Comparison of ENCODE assay signal across 17 cellular contexts in the genomic region with DNA sequence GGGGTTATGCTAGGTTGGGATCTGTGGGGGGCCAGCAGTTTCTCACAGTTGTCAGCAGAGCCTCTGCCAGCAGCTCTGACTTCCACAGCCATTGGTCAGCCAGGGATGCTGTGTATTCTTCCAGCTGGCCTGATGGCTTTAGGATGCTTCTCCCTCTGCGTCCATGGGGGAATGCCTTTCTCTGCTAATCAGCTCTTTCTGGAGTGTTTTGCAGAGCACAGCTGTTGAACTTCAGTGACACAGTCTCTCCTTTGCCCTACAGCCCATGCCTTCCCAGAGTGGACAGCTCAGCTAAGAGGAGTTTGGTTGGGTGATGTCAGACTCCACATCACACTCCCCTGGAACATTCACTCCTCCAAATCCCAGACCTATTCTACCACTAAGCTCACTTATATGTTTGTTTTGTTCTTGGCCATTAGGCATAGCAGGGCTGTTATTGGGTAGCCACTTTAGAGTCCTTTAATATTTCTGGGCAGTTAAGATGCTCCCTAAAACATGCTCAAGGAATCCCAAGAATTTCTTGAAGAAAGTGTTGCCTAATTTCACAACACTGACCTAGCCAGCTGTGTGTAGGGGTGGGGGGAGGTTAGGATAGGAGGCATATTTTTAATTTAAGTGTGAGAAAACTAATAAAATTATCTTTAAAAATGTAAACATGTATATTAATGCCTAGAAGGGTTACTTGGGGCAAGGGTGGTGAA.
DNase-seq lines count a peak whose midpoint lies in the region; ATAC-seq and TF ChIP-seq lines count a peak whose summit lies in the region.
"Had no signal": no experiment of that assay in that cellular context is flagged by ENCODE, and none has a peak within 500 bp of the region (broad histone marks: within the 10 kb centered on the region; RNA-seq: fewer than 3 reads in every experiment).

No MANE protein-coding gene starts in this region.

- H3K9me3 Mint-ChIP-seq in nephron, result peaks cover 3% of the 10 kb centered on the region
- peaks cover 14% of the 10 kb centered on the region for H3K9me3 Mint-ChIP-seq in activated naive CD4-positive, alpha-beta T cell treated with anti-CD3 and anti-CD28 coated beads for 36 hours

- H3K27ac Mint-ChIP-seq in nephron, result peak overlapping the region in 2 of 3 experiments; percentile 19 to 30
- no peak overlapping the region for H3K27ac Mint-ChIP-seq in activated naive CD4-positive, alpha-beta T cell treated with anti-CD3 and anti-CD28 coated beads for 36 hours
- H3K27ac Mint-ChIP-seq: CD4-positive, alpha-beta memory T cell; progenitor cell of endocrine pancreas; stimulated activated effector memory CD8-positive, alpha-beta T cell treated with anti-CD3 and anti-CD28 coated beads, Interleukin-12 subunit alpha, Interleukin-12 subunit beta, amount 100 ng/mL, for 72 hours had no signal

- no peaks in the 10 kb centered on the region for H3K4me1 Mint-ChIP-seq in nephron
- H3K4me1 Mint-ChIP-seq in activated naive CD4-positive, alpha-beta T cell treated with anti-CD3 and anti-CD28 coated beads for 36 hours (ENCODE audit: low read depth), result peaks cover 8% of the 10 kb centered on the region
- H3K4me1 Mint-ChIP-seq: CD4-positive, alpha-beta memory T cell; stimulated activated effector memory CD8-positive, alpha-beta T cell treated with anti-CD3 and anti-CD28 coated beads, Interleukin-12 subunit alpha, Interleukin-12 subunit beta, amount 100 ng/mL, for 72 hours had no signal

- ATAC-seq in left ventricle myocardium superior (peak; percentile 96), upper lobe of right lung (peak; percentile 84), HG02840 (IDR thresholded peaks at IDR 0.05; ENCODE audit: low FRiP score, unreplicated experiment) (no peak), GM21381 (IDR thresholded peaks at IDR 0.05; ENCODE audit: unreplicated experiment) (no peak)

- no peak overlapping the region for H3K27ac ChIP-seq in upper lobe of right lung
- H3K27ac ChIP-seq: WERI-Rb-1 had no signal

- no peaks in the 10 kb centered on the region for H3K36me3 ChIP-seq in upper lobe of right lung
- H3K36me3 ChIP-seq: WERI-Rb-1 had no signal

- no peaks in the 10 kb centered on the region for H3K27me3 ChIP-seq in upper lobe of right lung

- H3K4me3 Mint-ChIP-seq in nephron, result no peak overlapping the region
- H3K4me3 Mint-ChIP-seq in activated naive CD4-positive, alpha-beta T cell treated with anti-CD3 and anti-CD28 coated beads for 36 hours, result no peak overlapping the region
- H3K4me3 Mint-ChIP-seq: CD4-positive, alpha-beta memory T cell; stimulated activated effector memory CD8-positive, alpha-beta T cell treated with anti-CD3 and anti-CD28 coated beads, Interleukin-12 subunit alpha, Interleukin-12 subunit beta, amount 100 ng/mL, for 72 hours had no signal

- H3K4me1 ChIP-seq in upper lobe of right lung, result peaks cover 6% of the 10 kb centered on the region

- no peak overlapping the region for H3K4me3 ChIP-seq in choroid plexus epithelial cell (ENCODE audit: low read depth, low read length)
- H3K4me3 ChIP-seq in upper lobe of right lung, result no peak overlapping the region

- CTCF ChIA-PET in activated naive CD4-positive, alpha-beta T cell treated with anti-CD3 and anti-CD28 coated beads for 36 hours (lab: Charles Lee), result interaction anchor here (0.7 kb wide), 1 partner anchor 106 kb away, joined by 3 read pairs; no protein-coding TSS in a partner anchor

- intact Hi-C loops in left ventricle myocardium superior (cut with micrococcal nuclease), result no loop called here
- intact Hi-C loops in upper lobe of right lung (cut with DNase I), result no loop called here
- intact Hi-C loops in activated naive CD4-positive, alpha-beta T cell treated with anti-CD3 and anti-CD28 coated beads for 36 hours (cut with micrococcal nuclease), result no loop called here

- TF ChIP-seq CTCF in choroid plexus epithelial cell (conservative IDR thresholded peaks at IDR 0.05; ENCODE audit: low read depth, low read length), result no peak
- TF ChIP-seq CTCF in nephron (IDR thresholded peaks at IDR 0.05; ENCODE audit: unreplicated experiment in 3 of 3), result no peak
- no peak for TF ChIP-seq CTCF in upper lobe of right lung (IDR thresholded peaks at IDR 0.05)

- no peaks in the 10 kb centered on the region for H3K9me3 ChIP-seq in upper lobe of right lung
- H3K9me3 ChIP-seq: SK-N-SH had no signal

- DNase-seq in choroid plexus epithelial cell (ENCODE audit: low read depth) (peak; percentile 2), left ventricle myocardium superior (peak; percentile 76), upper lobe of right lung (no peak)
- DNase-seq in activated naive CD4-positive, alpha-beta T cell treated with anti-CD3 and anti-CD28 coated beads for 36 hours, result no peak
- DNase-seq: activated naive CD4-positive, alpha-beta T cell treated with Interleukin-2 at 50 U/mL for 16 hours; CD4-positive, alpha-beta memory T cell; hypothalamus; IMR-90; NCI-H1092; SK-N-SH; stimulated activated CD4-positive, alpha-beta T cell treated with anti-CD3 and anti-CD28 coated beads, Interleukin-4, amount 100 ng/mL, for 1 hour; WERI-Rb-1 had no signal

- no peaks in the 10 kb centered on the region for H3K27me3 Mint-ChIP-seq in nephron (ENCODE audit: low read depth)
- no peaks in the 10 kb centered on the region for H3K27me3 Mint-ChIP-seq in activated naive CD4-positive, alpha-beta T cell treated with anti-CD3 and anti-CD28 coated beads for 36 hours (ENCODE audit: low read depth)
- H3K27me3 Mint-ChIP-seq: progenitor cell of endocrine pancreas had no signal

- H3K36me3 Mint-ChIP-seq in nephron (ENCODE audit: low read depth), result no peaks in the 10 kb centered on the region
- H3K36me3 Mint-ChIP-seq in activated naive CD4-positive, alpha-beta T cell treated with anti-CD3 and anti-CD28 coated beads for 36 hours (ENCODE audit: low read depth), result no peaks in the 10 kb centered on the region
- H3K36me3 Mint-ChIP-seq: stimulated activated effector memory CD8-positive, alpha-beta T cell treated with anti-CD3 and anti-CD28 coated beads, Interleukin-12 subunit alpha, Interleukin-12 subunit beta, amount 100 ng/mL, for 72 hours had no signal

Comparison
In these comparisons a context has a peak if more than half of its experiments do, and no peak if none do; other contexts are left out.
1. DNase-seq: peak in choroid plexus epithelial cell (single experiment) and left ventricle myocardium superior (single experiment); none in upper lobe of right lung (single experiment) and activated naive CD4-positive, alpha-beta T cell treated with anti-CD3 and anti-CD28 coated beads for 36 hours (single experiment).
2. ATAC-seq: peak in left ventricle myocardium superior (single experiment) and upper lobe of right lung (single experiment); none in HG02840 (single experiment) and GM21381 (single experiment).